ENCODE assay signal across 33 cellular contexts in genomic region chr10:14700551-14700950, GRCh38.
"Had no signal": no experiment of that assay in that cellular context is flagged by ENCODE, and none has a peak within 500 bp of the region (broad histone marks: within the 10 kb centered on the region; RNA-seq: fewer than 3 reads in every experiment).

No MANE protein-coding gene starts in this region.

- ATAC-seq: activated CD8-positive, alpha-beta memory T cell treated with anti-CD3 and anti-CD28 coated beads, Interleukin-2, amount 10 ng/mL, durations not matched to agents 7 days and 5 days; activated naive CD8-positive, alpha-beta T cell treated with anti-CD3 and anti-CD28 coated beads, Interleukin-2, amount 50 U/mL, for 24 hours; K562 had no signal

- H3K4me1 ChIP-seq: SJCRH30 had no signal

- H3K4me3 ChIP-seq: K562, PC-9, SJCRH30, SK-N-MC had no signal

- DNase-seq: activated CD4-positive, alpha-beta memory T cell treated with anti-CD3 and anti-CD28 coated beads, Interleukin-2, amount 10 ng/mL, durations not matched to agents 7 days and 5 days; activated CD4-positive, alpha-beta T cell treated with anti-CD3 and anti-CD28 coated beads for 1 hour; activated CD4-positive, alpha-beta T cell treated with anti-CD3 and anti-CD28 coated beads for 48 hours; activated CD4-positive, CD25-positive, alpha-beta regulatory T cell; activated CD8-positive, alpha-beta memory T cell treated with anti-CD3 and anti-CD28 coated beads for 24 hours; activated CD8-positive, alpha-beta memory T cell treated with anti-CD3 and anti-CD28 coated beads, Interleukin-2, amount 10 ng/mL, durations not matched to agents 7 days and 5 days; activated CD8-positive, alpha-beta memory T cell treated with anti-CD3 and anti-CD28 coated beads, Interleukin-2, amount 50 U/mL, for 48 hours; activated effector memory CD4-positive, alpha-beta T cell treated with Interleukin-2 at 50 U/mL for 16 hours; activated naive CD4-positive, alpha-beta T cell treated with anti-CD3 and anti-CD28 coated beads, Interleukin-2, amount 10 ng/mL, durations not matched to agents 7 days and 5 days; activated naive CD8-positive, alpha-beta T cell treated with anti-CD3 and anti-CD28 coated beads, Interleukin-2, amount 50 U/mL, for 24 hours; activated T-cell treated with anti-CD3 and anti-CD28 coated beads, Interleukin-2, amount 50 U/mL, for 48 hours; amniotic stem cell; aorta; brain microvascular endothelial cell; NCI-H1092 treated with DMSO at 0.1 percent for 48 hours; NCI-H1417; NCI-H146; NCI-H187; NCI-H2081; NCI-H2171 treated with DMSO at 0.1 percent for 48 hours; NCI-H2227 treated with DMSO at 0.1 percent for 48 hours; NCI-H446; NCI-H510A treated with DMSO at 0.1 percent for 48 hours; NCI-H526 treated with DMSO at 0.1 percent for 48 hours; NCI-H82; PC-9; SHP77; SJCRH30; T1000; WERI-Rb-1 had no signal

- H3K36me3 ChIP-seq: brain microvascular endothelial cell, SJCRH30, WERI-Rb-1 had no signal

- H3K27me3 ChIP-seq: brain microvascular endothelial cell, SJCRH30 had no signal

- H3K9me3 ChIP-seq: SJCRH30 had no signal

- H3K27ac ChIP-seq: brain microvascular endothelial cell, PC-9, RWPE1, SJCRH30, SK-N-MC, WERI-Rb-1 had no signal

- H2AFZ ChIP-seq: PC-9 had no signal

- H3K4me2 ChIP-seq: PC-9 had no signal
